ENCODE assay signal across 8 cellular contexts in genomic region chr6:30325873-30326445, GRCh38. TPM values are rescaled to one million over a fixed set of nuclear protein-coding genes. Genes with fewer than 3 reads are reported as not detected.
A peak's percentile ranks its signal among the peaks of the same experiment; 100 is the strongest.
DNase-seq lines count a peak whose midpoint lies in the region; ATAC-seq and TF ChIP-seq lines count a peak whose summit lies in the region.

No MANE protein-coding gene starts in this region.

- H3K4me3 ChIP-seq in ectodermal cell (ENCODE audit: insufficient read depth, low read depth, low read length), result peak overlapping the region; percentile 92
- H3K4me3 ChIP-seq in mucosa of rectum (ENCODE audit: low read length in 2 of 2), result peak overlapping the region; percentile 98 to 99

- H3K36me3 ChIP-seq in ectodermal cell (ENCODE audit: control insufficient read depth, insufficient read depth, low read length) (peaks cover 8% of the 10 kb centered on the region), mucosa of rectum (ENCODE audit: control insufficient read depth in 2 of 2, insufficient read depth in 2 of 2, low read length in 2 of 2) (peaks cover 10 to 16% of the 10 kb centered on the region in 2 donors)

- peak overlapping the region; percentile 92 for H3K27ac ChIP-seq in VCaP
- peak overlapping the region; percentile 97 for H3K27ac ChIP-seq in ectodermal cell (ENCODE audit: insufficient read depth, low read depth, low read length, poor library complexity, severe bottlenecking)
- peak overlapping the region; percentile 94 to 97 for H3K27ac ChIP-seq in mucosa of rectum (ENCODE audit: low read depth in 2 of 2, low read length in 2 of 2)

- H3K4me1 ChIP-seq in ectodermal cell (ENCODE audit: control insufficient read depth, insufficient read depth, low read length), result peaks cover 14% of the 10 kb centered on the region
- peaks cover 15 to 22% of the 10 kb centered on the region in 2 donors for H3K4me1 ChIP-seq in mucosa of rectum (ENCODE audit: control insufficient read depth in 2 of 2, insufficient read depth in 2 of 2, low read length in 2 of 2)

- peak overlapping the region; percentile 92 to 95 for H3K9ac ChIP-seq in mucosa of rectum (ENCODE audit: low read depth in 1 of 2, low read length in 2 of 2)

- H3K27me3 ChIP-seq in ectodermal cell (ENCODE audit: control insufficient read depth, insufficient read depth, low read length, poor library complexity, severe bottlenecking) (no peaks in the 10 kb centered on the region), mucosa of rectum (ENCODE audit: control insufficient read depth in 2 of 2, insufficient read depth in 2 of 2, low read length in 2 of 2) (no peaks in the 10 kb centered on the region)

- in situ Hi-C loops in GM13976 (cut with MboI; ENCODE audit: low sequenced_read_pairs, unreplicated experiment), result no loop called here

- TF ChIP-seq CTCF in VCaP (conservative IDR thresholded peaks at IDR 0.05) (no peak), GM13976 (IDR thresholded peaks at IDR 0.05; ENCODE audit: borderline replicate concordance, control extremely low read depth, extremely low read depth, insufficient read depth, missing control alignments) (no peak)

- H3K9me3 ChIP-seq in ectodermal cell (ENCODE audit: control insufficient read depth, low read length) (no peaks in the 10 kb centered on the region), mucosa of rectum (ENCODE audit: control insufficient read depth in 2 of 2, low read length in 2 of 2) (no peaks in the 10 kb centered on the region)

- WGBS in ectodermal cell, 2 experiments, result 0% methylated on average over 25 of the region's 25 CpGs

- ATAC-seq in GM18498 (IDR thresholded peaks at IDR 0.05; ENCODE audit: unreplicated experiment) (peak; percentile 39), HG02852 (IDR thresholded peaks at IDR 0.05; ENCODE audit: unreplicated experiment) (peak; percentile 37)

- DNase-seq in NCI-H1694 treated with DMSO at 0.1 percent for 48 hours (lab: John Stamatoyannopoulos, UW), result peak; percentile 50
- DNase-seq in stimulated activated CD8-positive, alpha-beta memory T cell treated with anti-CD3 and anti-CD28 coated beads, Interleukin-7, amount 100 ng/mL, for 48 hours (ENCODE audit: extremely low read depth in 1 of 2, low read depth in 1 of 2), result peak; percentile 46 to 68
- DNase-seq in GM13976 (ENCODE audit: low spot score), result no peak

RNA-seq across cellular contexts. Expression of gene TRIM39, which starts 0.8 kb away (rescaled TPM):
- 21.2 TPM for polyA plus RNA-seq in ectodermal cell (2013, experiment 1 of 4)
- polyA plus RNA-seq in ectodermal cell (2013, experiment 2 of 4), result 18.4 TPM
- polyA plus RNA-seq in ectodermal cell (2013, experiment 3 of 4), result 13.5 TPM
- 16.7 TPM for polyA plus RNA-seq in ectodermal cell (2013, experiment 4 of 4)

RNA-seq across cellular contexts. Expression of gene RPP21, which starts 19.0 kb away (rescaled TPM):
- polyA plus RNA-seq in ectodermal cell (2013, experiment 1 of 4), result 67.0 TPM
- 60.4 TPM for polyA plus RNA-seq in ectodermal cell (2013, experiment 2 of 4)
- 61.3 TPM for polyA plus RNA-seq in ectodermal cell (2013, experiment 3 of 4)
- polyA plus RNA-seq in ectodermal cell (2013, experiment 4 of 4), result 80.7 TPM
